In genomic region chr2:127859712-127860085, GRCh38 we compare ENCODE assay signal across 8 cellular contexts. TPM values are rescaled to one million over a fixed set of nuclear protein-coding genes. Genes with fewer than 3 reads are reported as not detected.
DNase-seq lines count a peak whose midpoint lies in the region; ATAC-seq and TF ChIP-seq lines count a peak whose summit lies in the region.

No MANE protein-coding gene starts in this region.

- peak overlapping the region; percentile 19 to 42 for H3K4me3 ChIP-seq in duodenal mucosa (ENCODE audit: low read depth in 1 of 2, low read length in 2 of 2)

- H3K27me3 Mint-ChIP-seq in osteocyte (ENCODE audit: unreplicated experiment): no peaks in the 10 kb centered on the region

- TF ChIP-seq CTCF in osteocyte (IDR thresholded peaks at IDR 0.05): no peak

- no peaks in the 10 kb centered on the region for H3K9me3 ChIP-seq in duodenal mucosa (ENCODE audit: control insufficient read depth in 1 of 2, low read length in 2 of 2)

- H3K36me3 Mint-ChIP-seq in osteocyte (ENCODE audit: unreplicated experiment): peaks cover 17% of the 10 kb centered on the region

- no peaks in the 10 kb centered on the region for H3K27me3 ChIP-seq in duodenal mucosa (ENCODE audit: control insufficient read depth in 1 of 2, insufficient read depth in 2 of 2, low read length in 2 of 2)

- H3K27ac ChIP-seq in duodenal mucosa (ENCODE audit: low read depth, low read length): no peak overlapping the region

- DNase-seq in DMS 273 (lab: John Stamatoyannopoulos, UW; ENCODE audit: unreplicated experiment) (peak; percentile 35), DMS 273 treated with DMSO at 0.1 percent for 48 hours (lab: John Stamatoyannopoulos, UW) (no peak), osteocyte (ENCODE audit: extremely low spot score, unreplicated experiment) (no peak), NCI-H2107 treated with DMSO at 0.1 percent for 48 hours (lab: John Stamatoyannopoulos, UW; ENCODE audit: unreplicated experiment) (no peak)
- peak; percentile 55 for DNase-seq in activated CD4-positive, alpha-beta T cell treated with anti-CD3 and anti-CD28 coated beads for 1 hour

- peak overlapping the region in 1 of 2 donors; percentile 6 for H3K9ac ChIP-seq in duodenal mucosa (ENCODE audit: low read depth in 1 of 2, low read length in 2 of 2)

- peaks cover 25% of the 10 kb centered on the region for H3K4me1 Mint-ChIP-seq in osteocyte (ENCODE audit: unreplicated experiment)

- H3K9me3 Mint-ChIP-seq in osteocyte (ENCODE audit: unreplicated experiment): no peaks in the 10 kb centered on the region

- H3K27ac Mint-ChIP-seq in osteocyte (ENCODE audit: unreplicated experiment): no peak overlapping the region

- H3K4me3 Mint-ChIP-seq in osteocyte (ENCODE audit: unreplicated experiment): peak overlapping the region; percentile 50

- H3K4me1 ChIP-seq in duodenal mucosa (ENCODE audit: control insufficient read depth in 1 of 2, insufficient read depth in 2 of 2, low read length in 2 of 2): peaks cover 16 to 18% of the 10 kb centered on the region in 2 donors

- H3K36me3 ChIP-seq in duodenal mucosa (ENCODE audit: control insufficient read depth in 1 of 2, insufficient read depth in 2 of 2, low read length in 2 of 2): peaks cover 11 to 25% of the 10 kb centered on the region in 2 donors

- ATAC-seq in GM21367 (IDR thresholded peaks at IDR 0.05; ENCODE audit: unreplicated experiment): no peak
- ATAC-seq in HG03520 (IDR thresholded peaks at IDR 0.05; ENCODE audit: unreplicated experiment): no peak

RNA-seq across cellular contexts. Expression of gene POLR2D, which starts 1.7 kb away (rescaled TPM):
- 26.3 and 28.3 TPM in 2 replicates for total RNA-seq in osteocyte

RNA-seq across cellular contexts. Expression of gene AMMECR1L, which starts 26.1 kb away (rescaled TPM):
- 24.5 and 25.8 TPM in 2 replicates for total RNA-seq in osteocyte

RNA-seq across cellular contexts. Expression of gene WDR33, which starts 48.7 kb away (rescaled TPM):
- total RNA-seq in osteocyte: 37.9 and 43.3 TPM in 2 replicates

Comparison
In these comparisons a context has a peak if more than half of its experiments do, and no peak if none do; other contexts are left out.
1. DNase-seq: peak in DMS 273 (single experiment) and activated CD4-positive, alpha-beta T cell treated with anti-CD3 and anti-CD28 coated beads for 1 hour (single experiment); none in DMS 273 treated with DMSO at 0.1 percent for 48 hours (single experiment), osteocyte (single experiment) and NCI-H2107 treated with DMSO at 0.1 percent for 48 hours (single experiment).